Comparison of ENCODE assay signal across 36 cellular contexts in the genomic region with DNA sequence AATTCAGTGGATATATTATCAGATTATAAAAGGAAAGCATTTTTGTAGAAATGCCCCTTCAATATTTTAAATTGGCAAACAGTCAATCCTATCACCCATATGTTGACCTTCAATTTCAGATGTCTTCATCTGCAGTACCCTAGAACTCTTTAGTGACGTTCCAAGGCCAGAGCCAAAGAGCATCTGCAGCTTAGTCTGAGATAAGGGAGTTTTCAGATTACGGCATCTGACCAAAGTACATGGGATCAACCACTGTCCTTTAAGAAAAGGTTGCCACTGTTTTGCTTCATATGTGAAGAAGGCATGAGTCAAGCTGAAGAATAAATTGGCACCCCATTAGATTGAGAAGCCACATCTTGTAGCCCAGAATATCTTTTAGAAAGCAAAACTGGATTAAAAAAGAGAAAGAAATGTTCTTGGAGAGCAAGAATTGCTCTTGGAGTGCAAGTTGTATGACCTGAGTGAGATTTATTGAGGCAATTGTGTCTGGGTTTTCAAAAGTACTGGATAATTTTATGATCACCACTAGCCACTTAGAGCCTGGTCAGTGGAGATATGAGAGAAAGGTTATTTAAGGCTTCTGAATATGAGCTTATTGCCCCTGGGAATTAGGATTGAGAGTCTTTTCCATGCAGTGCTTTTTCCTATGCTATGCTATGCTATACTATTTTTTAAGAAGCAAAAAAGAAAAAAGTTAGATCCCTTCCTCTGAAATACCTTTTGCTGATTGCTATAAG.
"Had no signal": no experiment of that assay in that cellular context is flagged by ENCODE, and none has a peak within 500 bp of the region (broad histone marks: within the 10 kb centered on the region; RNA-seq: fewer than 3 reads in every experiment).

No MANE protein-coding gene starts in this region.

- H3K36me3 ChIP-seq: adrenal gland, MG63, WERI-Rb-1 had no signal

- H3K4me1 ChIP-seq: adrenal gland had no signal

- H2AFZ ChIP-seq: PC-9 had no signal

- H3K4me1 Mint-ChIP-seq: activated CD4-positive, alpha-beta memory T cell treated with anti-CD3 and anti-CD28 coated beads, Interleukin-2, amount 10 ng/mL, durations not matched to agents 7 days and 5 days; brain; T-cell; T-helper 17 cell had no signal

- H3K36me3 Mint-ChIP-seq: activated naive CD4-positive, alpha-beta T cell treated with anti-CD3 and anti-CD28 coated beads, Interleukin-2, amount 50 U/mL, for 72 hours; brain; T-cell had no signal

- H3K9me3 ChIP-seq: MG63 had no signal

- H3K27me3 Mint-ChIP-seq: activated CD4-positive, alpha-beta memory T cell treated with anti-CD3 and anti-CD28 coated beads, Interleukin-2, amount 10 ng/mL, durations not matched to agents 7 days and 5 days; activated T-cell treated with anti-CD3 and anti-CD28 coated beads, Interleukin-2, amount 50 U/mL, for 24 hours; brain had no signal

- H3K4me3 Mint-ChIP-seq: activated CD4-positive, alpha-beta memory T cell treated with anti-CD3 and anti-CD28 coated beads, Interleukin-2, amount 10 ng/mL, durations not matched to agents 7 days and 5 days; activated naive CD4-positive, alpha-beta T cell treated with anti-CD3 and anti-CD28 coated beads for 36 hours; activated T-cell treated with anti-CD3 and anti-CD28 coated beads, Interleukin-2, amount 50 U/mL, for 24 hours; brain; T-cell; T-helper 17 cell had no signal

- H3K27me3 ChIP-seq: adrenal gland, MG63 had no signal

- H3K27ac ChIP-seq: adrenal gland, PC-9, RWPE1, WERI-Rb-1 had no signal

- H3K4me2 ChIP-seq: PC-9 had no signal

- H3K4me3 ChIP-seq: adrenal gland, MG63, PC-9 had no signal

- H3K9me3 Mint-ChIP-seq: activated CD4-positive, alpha-beta memory T cell treated with anti-CD3 and anti-CD28 coated beads, Interleukin-2, amount 10 ng/mL, durations not matched to agents 7 days and 5 days; activated naive CD4-positive, alpha-beta T cell treated with anti-CD3 and anti-CD28 coated beads for 36 hours; activated naive CD4-positive, alpha-beta T cell treated with anti-CD3 and anti-CD28 coated beads, Interleukin-2, amount 50 U/mL, for 72 hours; activated T-cell treated with anti-CD3 and anti-CD28 coated beads, Interleukin-2, amount 50 U/mL, for 24 hours; activated T-helper 2 cell treated with anti-CD3 and anti-CD28 coated beads, Interferon-gamma antibody, Interleukin-2, Interleukin-4, amounts not matched to agents 10 μg/mL and 5 μg/mL and 100 μg/mL, durations not matched to agents 14 hours and 24 hours and 36 hours; brain; T-cell had no signal

- DNase-seq: activated CD4-positive, alpha-beta memory T cell treated with anti-CD3 and anti-CD28 coated beads, Interleukin-2, amount 10 ng/mL, durations not matched to agents 7 days and 5 days; activated CD4-positive, alpha-beta T cell treated with anti-CD3 and anti-CD28 coated beads for 1 hour; activated CD4-positive, alpha-beta T cell treated with anti-CD3 and anti-CD28 coated beads for 48 hours; activated CD4-positive, CD25-positive, alpha-beta regulatory T cell; activated gamma-delta T cell; activated naive CD4-positive, alpha-beta T cell treated with anti-CD3 and anti-CD28 coated beads for 36 hours; activated T-cell treated with anti-CD3 and anti-CD28 coated beads, Interleukin-2, amount 50 U/mL, for 24 hours; adrenal gland; anterior cingulate cortex; caudate nucleus; Kasumi-1; KG1; MG63; NCI-H1048; NCI-H1105 treated with DMSO at 0.1 percent for 48 hours; NCI-H1436; NCI-H1694; NCI-H1930; NCI-H2081 treated with DMSO at 0.1 percent for 48 hours; NCI-H226; NCI-H446 treated with DMSO at 0.1 percent for 48 hours; NCI-H524; NCI-H69; PC-9; SIG-M5; T-cell; T-helper 17 cell; WERI-Rb-1 had no signal

- H3K27ac Mint-ChIP-seq: activated CD4-positive, alpha-beta memory T cell treated with anti-CD3 and anti-CD28 coated beads, Interleukin-2, amount 10 ng/mL, durations not matched to agents 7 days and 5 days; activated naive CD4-positive, alpha-beta T cell treated with anti-CD3 and anti-CD28 coated beads for 36 hours; activated naive CD4-positive, alpha-beta T cell treated with anti-CD3 and anti-CD28 coated beads, Interleukin-2, amount 50 U/mL, for 72 hours; activated T-cell treated with anti-CD3 and anti-CD28 coated beads, Interleukin-2, amount 50 U/mL, for 24 hours; activated T-helper 2 cell treated with anti-CD3 and anti-CD28 coated beads, Interferon-gamma antibody, Interleukin-2, Interleukin-4, amounts not matched to agents 10 μg/mL and 5 μg/mL and 100 μg/mL, durations not matched to agents 14 hours and 24 hours and 36 hours; brain; T-cell; T-helper 17 cell had no signal

- ATAC-seq: activated naive CD4-positive, alpha-beta T cell treated with anti-CD3 and anti-CD28 coated beads, Interleukin-2, amount 50 U/mL, for 72 hours; Right ventricle myocardium inferior; SK-N-SH treated with all-trans-retinoic acid at 6 μM for 48 hours; T-cell; T-helper 17 cell had no signal

- FAIRE-seq: bronchial epithelial cell, RCC 7860 had no signal
